In genomic region chr9:78030553-78031270, GRCh38 we compare ENCODE assay signal across 8 cellular contexts. TPM values are rescaled to one million over a fixed set of nuclear protein-coding genes. Genes with fewer than 3 reads are reported as not detected.
DNase-seq lines count a peak whose midpoint lies in the region; ATAC-seq and TF ChIP-seq lines count a peak whose summit lies in the region.

No MANE protein-coding gene starts in this region.

- H3K27ac ChIP-seq in lung (ENCODE audit: low read depth in 1 of 2, low read length in 1 of 2), result peak overlapping the region; percentile 84 to 93
- no peak overlapping the region for H3K27ac ChIP-seq in Karpas-422 (ENCODE audit: low read length)

- peak; percentile 9 for ATAC-seq in lung (ENCODE audit: insufficient read depth, low FRiP score)

- H3K79me2 ChIP-seq in Karpas-422 (ENCODE audit: low read length), result no peaks in the 10 kb centered on the region

- H2AFZ ChIP-seq in Karpas-422 (ENCODE audit: low read length), result no peak overlapping the region

- H3K4me3 ChIP-seq in lung (peak overlapping the region; percentile 85), Karpas-422 (ENCODE audit: low read length) (no peak overlapping the region)

- H4K20me1 ChIP-seq in Karpas-422 (ENCODE audit: insufficient read depth, low read depth, low read length), result no peaks in the 10 kb centered on the region

- H3K4me3 Mint-ChIP-seq in Calu3 (ENCODE audit: low read depth, unreplicated experiment), result peak overlapping the region; percentile 95

- DNase-seq in Calu3 (peak; percentile 45), NCI-H1092 (lab: John Stamatoyannopoulos, UW) (peak; percentile 38), ecto neural progenitor cell (ENCODE audit: low spot score) (peak; percentile 82), lung (ENCODE audit: low spot score) (peak; percentile 55), Karpas-422 (no peak), NAMALWA (ENCODE audit: low spot score) (no peak)
- DNase-seq in activated CD4-positive, alpha-beta T cell treated with anti-CD3 and anti-CD28 coated beads, Interleukin-2, amount 50 U/mL, for 4 hours, result peak; percentile 47 to 54
- peak in 2 of 3 donors; percentile 22 to 46 for DNase-seq in stimulated activated CD4-positive, alpha-beta T cell treated with anti-CD3 and anti-CD28 coated beads, TNF-alpha, amount 100 ng/mL, for 1 hour (ENCODE audit: low read depth in 3 of 3, low spot score in 1 of 3)

- H3K9me3 ChIP-seq in lung (ENCODE audit: control insufficient read depth in 2 of 2, insufficient read depth in 1 of 2, low read length in 1 of 2) (no peaks in the 10 kb centered on the region), Karpas-422 (ENCODE audit: low read length) (no peaks in the 10 kb centered on the region)

- no peaks in the 10 kb centered on the region for H3K9me2 ChIP-seq in Karpas-422 (replicated peaks; ENCODE audit: insufficient read depth, low read length)

- no TSS peak for BruUV-seq in Calu3 (replicated peaks; lab: Mats Ljungman, UMichigan)

- TF ChIP-seq CTCF in Calu3 (IDR thresholded peaks at IDR 0.05; ENCODE audit: unreplicated experiment) (no peak), lung (IDR thresholded peaks at IDR 0.05; ENCODE audit: control extremely low read depth, extremely low read depth) (no peak)

- peaks cover 39% of the 10 kb centered on the region for H3K4me1 Mint-ChIP-seq in Calu3 (ENCODE audit: low read depth, unreplicated experiment)

- peaks cover 33% of the 10 kb centered on the region for H3K36me3 Mint-ChIP-seq in Calu3 (ENCODE audit: insufficient read depth, unreplicated experiment)

- no peak overlapping the region for H3K4me2 ChIP-seq in Karpas-422 (ENCODE audit: low read depth, low read length, poor library complexity, severe bottlenecking)

- intact Hi-C loops in Calu3 (cut with micrococcal nuclease; ENCODE audit: unreplicated experiment), result no loop called here

- H3K27ac Mint-ChIP-seq in Calu3 (ENCODE audit: unreplicated experiment), result peak overlapping the region; percentile 84

- H3K9ac ChIP-seq in Karpas-422 (ENCODE audit: low read length), result no peak overlapping the region

- H3K27me3 ChIP-seq in lung (ENCODE audit: control insufficient read depth, insufficient read depth), result no peaks in the 10 kb centered on the region
- no peaks in the 10 kb centered on the region for H3K27me3 ChIP-seq in Karpas-422 (ENCODE audit: low read length)

- H3K4me1 ChIP-seq in lung (ENCODE audit: control insufficient read depth in 2 of 2, insufficient read depth in 2 of 2, low read length in 2 of 2) (peaks cover 0 to 3% of the 10 kb centered on the region in 2 donors), Karpas-422 (ENCODE audit: low read length) (peaks cover 7% of the 10 kb centered on the region; the same call in 1 of the 2 replicates)

- H3K36me3 ChIP-seq in lung (ENCODE audit: control insufficient read depth in 2 of 2, insufficient read depth in 2 of 2, low read length in 2 of 2), result no peaks in the 10 kb centered on the region
- H3K36me3 ChIP-seq in Karpas-422 (ENCODE audit: insufficient read depth, low read length), result no peaks in the 10 kb centered on the region

- WGBS in lung, 2 donors, result 0 to 1% methylated on average over 56 to 64 of the region's 64 CpGs

- CTCF ChIA-PET in Calu3 (lab: Charles Lee), result interaction anchor here (0.6 to 2.1 kb wide), 2 partner anchors 53 to 251 kb away, joined by 7 to 8 read pairs; no protein-coding TSS in a partner anchor

- H3K9me3 Mint-ChIP-seq in Calu3 (ENCODE audit: low read depth, unreplicated experiment), result no peaks in the 10 kb centered on the region

- H3K27me3 Mint-ChIP-seq in Calu3 (ENCODE audit: unreplicated experiment), result no peaks in the 10 kb centered on the region

RNA-seq across cellular contexts. Expression of gene GNAQ, which starts 0.9 kb away (rescaled TPM):
- 34.1 TPM in 2 replicates for total RNA-seq in Calu3 (2022)
- total RNA-seq in lung, result 10 to 100 TPM; 75.1 to 86.2 TPM
- polyA plus RNA-seq in lung, result 10 to 100 TPM; 24.6 to 27.7 TPM
- not detected in 2 replicates for total RNA-seq in Karpas-422 (2014; rRNA removed; shearing (Covaris generic); ENCODE audit: low replicate concordance)

Comparison
In these comparisons a context has a peak if more than half of its experiments do, and no peak if none do; other contexts are left out.
1. DNase-seq: peak in Calu3 (single experiment), NCI-H1092 (single experiment), activated CD4-positive, alpha-beta T cell treated with anti-CD3 and anti-CD28 coated beads, Interleukin-2, amount 50 U/mL, for 4 hours (2 of 2), ecto neural progenitor cell (single experiment), lung (single experiment) and stimulated activated CD4-positive, alpha-beta T cell treated with anti-CD3 and anti-CD28 coated beads, TNF-alpha, amount 100 ng/mL, for 1 hour (2 of 3); none in Karpas-422 (single experiment) and NAMALWA (single experiment).
2. RNA of gene GNAQ, which starts 0.9 kb away (total RNA-seq): 75.1 to 86.2 TPM in lung and 34.1 TPM in Calu3; not detected in Karpas-422; every median in the first group is over 10 times any median in the second.